In the genomic region with DNA sequence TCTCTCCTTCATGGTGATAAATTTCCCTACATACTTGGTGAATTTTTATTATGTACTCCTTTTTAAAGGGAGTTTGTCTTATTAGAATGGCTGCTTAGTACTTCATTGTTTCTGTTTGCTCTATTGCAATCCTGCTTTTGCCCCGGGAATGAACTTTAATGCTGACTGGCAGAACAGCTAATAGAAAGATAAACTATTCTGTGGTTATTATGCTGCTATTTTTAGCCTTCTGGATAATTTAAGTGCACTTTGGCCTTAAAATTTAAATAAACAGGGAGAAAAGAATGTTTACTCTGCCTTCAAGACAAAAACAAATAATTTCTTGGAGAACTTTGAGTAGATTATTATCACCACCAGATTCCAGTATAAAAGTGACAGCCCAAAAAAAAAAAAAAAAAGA, we compare ENCODE assay signal across 11 cellular contexts.
A peak's percentile ranks its signal among the peaks of the same experiment; 100 is the strongest.
DNase-seq lines count a peak whose midpoint lies in the region; ATAC-seq and TF ChIP-seq lines count a peak whose summit lies in the region.
"Had no signal": no experiment of that assay in that cellular context is flagged by ENCODE, and none has a peak within 500 bp of the region (broad histone marks: within the 10 kb centered on the region; RNA-seq: fewer than 3 reads in every experiment).

No MANE protein-coding gene starts in this region.

- H3K4me3 ChIP-seq in smooth muscle cell: no peak overlapping the region

- POLR2A ChIA-PET in HEK293T (lab: Yijun Ruan, JAX): no interaction called here

- peak overlapping the region; percentile 18 for H3K4me2 ChIP-seq in smooth muscle cell

- no peaks in the 10 kb centered on the region for H3K36me3 ChIP-seq in smooth muscle cell (ENCODE audit: low read depth)
- H3K36me3 ChIP-seq: heart right ventricle had no signal

- H3K27me3 ChIP-seq in smooth muscle cell (ENCODE audit: low read depth): no peaks in the 10 kb centered on the region
- H3K27me3 ChIP-seq: heart right ventricle had no signal

- DNase-seq in HEK293T (ENCODE audit: extremely low spot score): no peak
- DNase-seq in astrocyte of the hippocampus (ENCODE audit: low read depth, low spot score): peak; percentile 72
- peak; percentile 7 for DNase-seq in hepatic stellate cell (ENCODE audit: low spot score)
- DNase-seq in smooth muscle cell (lab: John Stamatoyannopoulos, UW; ENCODE audit: unreplicated experiment): no peak
- no peak for DNase-seq in putamen (ENCODE audit: low spot score)
- no peak for DNase-seq in NK-92 (lab: John Stamatoyannopoulos, UW; ENCODE audit: unreplicated experiment)
- DNase-seq in GF-D8 (lab: John Stamatoyannopoulos, UW): no peak
- DNase-seq: activated T-cell treated with anti-CD3 and anti-CD28 coated beads, Interleukin-2, amount 50 U/mL, for 4 hours; heart right ventricle; NCI-H2029 treated with DMSO at 0.1 percent for 48 hours had no signal

- 17% methylated on average over 1 of the region's 1 CpG for WGBS in smooth muscle cell (ENCODE audit: low lambda C conversion rate)

- no peaks in the 10 kb centered on the region for H3K4me1 ChIP-seq in smooth muscle cell (ENCODE audit: low read depth)

- no peaks in the 10 kb centered on the region for H4K20me1 ChIP-seq in smooth muscle cell (ENCODE audit: low read depth)

- H3K27ac ChIP-seq in smooth muscle cell (ENCODE audit: low read depth): no peak overlapping the region

- no peaks in the 10 kb centered on the region for H3K9me3 ChIP-seq in smooth muscle cell (replicated peaks; ENCODE audit: low read depth)
- H3K9me3 ChIP-seq: heart right ventricle had no signal

- no peaks in the 10 kb centered on the region for H3F3A ChIP-seq in smooth muscle cell (ENCODE audit: low read depth)

- no peak for ATAC-seq in HG02938 (IDR thresholded peaks at IDR 0.05; ENCODE audit: unreplicated experiment)
- ATAC-seq: activated T-cell treated with anti-CD3 and anti-CD28 coated beads, Interleukin-2, amount 50 U/mL, for 4 hours had no signal

- TF ChIP-seq CTCF in smooth muscle cell (IDR thresholded peaks at IDR 0.05; ENCODE audit: borderline replicate concordance, insufficient read depth, poor library complexity, severe bottlenecking): no peak

- H3K9ac ChIP-seq in smooth muscle cell (ENCODE audit: low read depth): no peak overlapping the region

- no peak overlapping the region for H2AFZ ChIP-seq in smooth muscle cell (ENCODE audit: low read depth)

- CTCF ChIA-PET in HEK293T (lab: Yijun Ruan, JAX): no interaction called here

- H3K79me2 ChIP-seq in smooth muscle cell (ENCODE audit: low read depth): no peaks in the 10 kb centered on the region

TF ChIP-seq in HEK293T, 16 proteins besides CTCF, POLR2A, EP300 and RAD21:
- TF ChIP-seq, protein P1, sequence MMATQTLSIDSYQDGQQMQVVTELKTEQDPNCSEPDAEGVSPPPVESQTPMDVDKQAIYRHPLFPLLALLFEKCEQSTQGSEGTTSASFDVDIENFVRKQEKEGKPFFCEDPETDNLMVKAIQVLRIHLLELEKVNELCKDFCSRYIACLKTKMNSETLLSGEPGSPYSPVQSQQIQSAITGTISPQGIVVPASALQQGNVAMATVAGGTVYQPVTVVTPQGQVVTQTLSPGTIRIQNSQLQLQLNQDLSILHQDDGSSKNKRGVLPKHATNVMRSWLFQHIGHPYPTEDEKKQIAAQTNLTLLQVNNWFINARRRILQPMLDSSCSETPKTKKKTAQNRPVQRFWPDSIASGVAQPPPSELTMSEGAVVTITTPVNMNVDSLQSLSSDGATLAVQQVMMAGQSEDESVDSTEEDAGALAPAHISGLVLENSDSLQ (IDR thresholded peaks at IDR 0.05): peak; percentile 54; the same call in 1 of the 2 replicates
- TF ChIP-seq SUZ12 (IDR thresholded peaks at IDR 0.05): no peak
- TF ChIP-seq NFRKB (IDR thresholded peaks at IDR 0.05): no peak
- peak; percentile 80 for TF ChIP-seq ZNF384 (IDR thresholded peaks at IDR 0.05)
- no peak for TF ChIP-seq CTBP1 (IDR thresholded peaks at IDR 0.05; ENCODE audit: borderline replicate concordance)
- TF ChIP-seq L3MBTL2 (conservative IDR thresholded peaks at IDR 0.05): no peak
- TF ChIP-seq FOXM1 (IDR thresholded peaks at IDR 0.05; ENCODE audit: borderline replicate concordance): no peak
- TF ChIP-seq HDGF (IDR thresholded peaks at IDR 0.05; ENCODE audit: borderline replicate concordance): no peak
- no peak for TF ChIP-seq FOXK2 (IDR thresholded peaks at IDR 0.05)
- peak; percentile 40; the same call in 1 of the 2 replicates for TF ChIP-seq FOXA1 (IDR thresholded peaks at IDR 0.05)
TF ChIP-seq in HEK293T: peak in this region for 3.

Comparison
In these comparisons a context has a peak if more than half of its experiments do, and no peak if none do; other contexts are left out.
1. DNase-seq: peak in astrocyte of the hippocampus (single experiment) and hepatic stellate cell (single experiment); none in HEK293T (single experiment), smooth muscle cell (single experiment), putamen (single experiment), NK-92 (single experiment) and GF-D8 (single experiment).